Comparison of ENCODE assay signal across 8 cellular contexts in the genomic region with DNA sequence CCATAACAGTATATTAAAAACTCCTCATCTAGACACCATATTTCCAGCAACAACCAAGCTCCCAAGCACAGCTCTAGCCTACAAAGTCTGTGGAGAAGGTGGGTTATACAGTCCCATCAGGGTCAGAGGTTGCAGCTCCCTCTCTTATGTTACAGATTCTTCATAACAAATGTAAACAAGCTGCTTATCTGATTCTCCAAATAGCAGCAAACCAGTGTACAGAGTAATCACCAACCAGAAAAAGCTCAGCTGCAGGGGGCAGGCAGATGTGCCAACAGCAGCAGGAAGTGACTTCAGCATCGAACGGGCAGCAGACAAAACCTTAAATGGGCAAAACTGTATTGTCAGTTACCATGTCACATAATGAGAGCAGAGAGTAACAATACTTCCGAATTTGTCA. TPM values are rescaled to one million over a fixed set of nuclear protein-coding genes. Genes with fewer than 3 reads are reported as not detected.
DNase-seq lines count a peak whose midpoint lies in the region; ATAC-seq and TF ChIP-seq lines count a peak whose summit lies in the region.

No MANE protein-coding gene starts in this region.

- H3K36me3 ChIP-seq in naive thymus-derived CD4-positive, alpha-beta T cell (ENCODE audit: control insufficient read depth in 2 of 3, insufficient read depth in 3 of 3, low read length in 3 of 3): no peaks in the 10 kb centered on the region
- H3K36me3 ChIP-seq in esophagus squamous epithelium: no peaks in the 10 kb centered on the region

- H3K9me3 ChIP-seq in naive thymus-derived CD4-positive, alpha-beta T cell (ENCODE audit: control insufficient read depth in 2 of 3, low read length in 3 of 3): no peaks in the 10 kb centered on the region
- H3K9me3 ChIP-seq in esophagus squamous epithelium: no peaks in the 10 kb centered on the region

- H3K36me3 Mint-ChIP-seq in naive thymus-derived CD4-positive, alpha-beta T cell: peaks cover 0 to 24% (median 3%) of the 10 kb centered on the region in 5 donors

- CTCF ChIA-PET in naive thymus-derived CD4-positive, alpha-beta T cell (lab: Charles Lee): interaction anchor here (0.8 to 1.2 kb wide), 4 partner anchors 56 to 88 kb away, joined by 3 read pairs; no protein-coding TSS in a partner anchor

- intact Hi-C loops in naive thymus-derived CD4-positive, alpha-beta T cell (cut with micrococcal nuclease): loop anchor here (1.0 kb wide), 3 partner anchors 8 to 52 kb away; no protein-coding TSS in a partner anchor
- intact Hi-C loops in esophagus squamous epithelium (cut with DNase I): no loop called here

- POLR2A ChIA-PET in naive thymus-derived CD4-positive, alpha-beta T cell (lab: Charles Lee): interaction anchor here (1.2 to 6.2 kb wide), 4 partner anchors 7 to 53 kb away, joined by 3 to 66 read pairs (median 30); a partner anchor contains a TSS

- ATAC-seq in naive thymus-derived CD4-positive, alpha-beta T cell: peak; percentile 90

- H3K4me1 ChIP-seq in naive thymus-derived CD4-positive, alpha-beta T cell (ENCODE audit: control insufficient read depth in 2 of 2, insufficient read depth in 2 of 2, low read length in 2 of 2): peaks cover 18 to 25% of the 10 kb centered on the region in 2 donors
- H3K4me1 ChIP-seq in esophagus squamous epithelium: peaks cover 0 to 49% (median 5%) of the 10 kb centered on the region in 3 donors

- peaks cover 0 to 2% (median 0%) of the 10 kb centered on the region in 5 donors for H3K27me3 Mint-ChIP-seq in naive thymus-derived CD4-positive, alpha-beta T cell

- DNase-seq in activated gamma-delta T cell treated with Interleukin-2 at 50 U/mL for 16 hours (peak; percentile 28), activated gamma-delta T cell (lab: John Stamatoyannopoulos, UW) (no peak), LHCN-M2 (ENCODE audit: low read depth) (peak; percentile 22), HuH-7 (ENCODE audit: low spot score) (no peak), esophagus squamous epithelium (lab: John Stamatoyannopoulos, UW) (no peak), DMS79 treated with DMSO at 0.1 percent for 48 hours (lab: John Stamatoyannopoulos, UW) (no peak)
- DNase-seq in activated CD4-positive, alpha-beta T cell treated with anti-CD3 and anti-CD28 coated beads, Interleukin-2, amount 50 U/mL, for 48 hours: peak; percentile 20 to 47
- peak in 6 of 9 donors; percentile 26 to 68 (median 64) for DNase-seq in naive thymus-derived CD4-positive, alpha-beta T cell

- H3K4me3 Mint-ChIP-seq in naive thymus-derived CD4-positive, alpha-beta T cell: peak overlapping the region in 7 of 10 donors; percentile 7 to 52 (median 42)

- H3K27ac ChIP-seq in naive thymus-derived CD4-positive, alpha-beta T cell (ENCODE audit: low read depth, low read length): no peak overlapping the region
- H3K27ac ChIP-seq in esophagus squamous epithelium: no peak overlapping the region

- peaks cover 32 to 77% (median 59%) of the 10 kb centered on the region in 7 donors for H3K4me1 Mint-ChIP-seq in naive thymus-derived CD4-positive, alpha-beta T cell

- no peak for TF ChIP-seq POLR2A in esophagus squamous epithelium (IDR thresholded peaks at IDR 0.05)

- whole genome bisulfite sequencing in esophagus squamous epithelium, 2 donors: 49 to 71% methylated on average over 3 of the region's 3 CpGs

- no peak for TF ChIP-seq CTCF in esophagus squamous epithelium (IDR thresholded peaks at IDR 0.05)

- H3K27me3 ChIP-seq in naive thymus-derived CD4-positive, alpha-beta T cell (ENCODE audit: control insufficient read depth in 2 of 2, insufficient read depth in 2 of 2, low read length in 2 of 2): no peaks in the 10 kb centered on the region
- H3K27me3 ChIP-seq in esophagus squamous epithelium: no peaks in the 10 kb centered on the region

- H3K9me3 Mint-ChIP-seq in naive thymus-derived CD4-positive, alpha-beta T cell: peaks cover 0 to 5% (median 0%) of the 10 kb centered on the region in 11 donors

- H3K4me3 ChIP-seq in naive thymus-derived CD4-positive, alpha-beta T cell (ENCODE audit: low read length): no peak overlapping the region
- no peak overlapping the region for H3K4me3 ChIP-seq in esophagus squamous epithelium

- peak overlapping the region in 8 of 9 donors; percentile 65 to 90 (median 82) for H3K27ac Mint-ChIP-seq in naive thymus-derived CD4-positive, alpha-beta T cell

RNA-seq across cellular contexts. Expression of a gene that starts 52.9 kb away (rescaled TPM):
- total RNA-seq in LHCN-M2 (2014; rRNA removed) (50.3 and 62.9 TPM in 2 replicates), esophagus squamous epithelium (10 to 100 TPM; 13.8 to 50.3 (median 23.9) TPM)
- 31.5 TPM for polyA plus RNA-seq in LHCN-M2 (2012)
- 10 to 100 TPM; 24.5 to 79.5 (median 55.4) TPM for total RNA-seq in naive thymus-derived CD4-positive, alpha-beta T cell
- polyA plus RNA-seq in naive thymus-derived CD4-positive, alpha-beta T cell: 1 to 10 TPM; 4.2 to 5.6 TPM

Comparison
In these comparisons a context has a peak if more than half of its experiments do, and no peak if none do; other contexts are left out.
1. DNase-seq: peak in activated gamma-delta T cell treated with Interleukin-2 at 50 U/mL for 16 hours (single experiment), LHCN-M2 (single experiment), activated CD4-positive, alpha-beta T cell treated with anti-CD3 and anti-CD28 coated beads, Interleukin-2, amount 50 U/mL, for 48 hours (2 of 2) and naive thymus-derived CD4-positive, alpha-beta T cell (6 of 9); none in activated gamma-delta T cell (single experiment), HuH-7 (single experiment), esophagus squamous epithelium (single experiment) and DMS79 treated with DMSO at 0.1 percent for 48 hours (single experiment).